In the genomic region with DNA sequence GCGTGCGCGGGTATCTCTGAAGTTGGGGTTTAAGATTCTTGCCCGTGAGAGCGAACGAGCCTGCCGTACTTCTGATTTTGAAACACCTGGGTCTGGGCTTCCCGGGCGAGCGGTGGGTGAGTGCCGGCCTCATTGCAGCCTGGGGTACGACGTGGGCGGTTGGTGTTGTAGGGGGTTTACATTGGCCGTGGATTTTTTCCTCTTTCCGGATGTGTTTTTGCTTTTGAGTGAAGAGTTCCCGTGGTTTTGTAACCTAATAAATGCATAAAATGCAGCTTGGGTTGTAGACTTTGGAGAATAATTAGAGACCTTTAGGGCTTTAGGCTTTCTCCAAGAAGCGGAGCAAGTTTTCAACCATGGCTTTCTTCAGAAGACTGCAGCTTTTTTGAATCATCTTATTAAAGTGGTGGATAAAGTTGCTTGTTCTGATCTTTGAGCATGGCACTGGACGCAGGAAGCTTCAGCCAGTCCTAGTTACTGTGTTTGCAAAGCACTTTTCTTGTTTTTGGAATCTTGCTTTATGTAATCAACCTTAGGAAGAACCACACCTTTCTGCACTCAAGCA, we compare ENCODE assay signal across 8 cellular contexts. TPM values are rescaled to one million over a fixed set of nuclear protein-coding genes. Genes with fewer than 3 reads are reported as not detected.
A peak's percentile ranks its signal among the peaks of the same experiment; 100 is the strongest.
DNase-seq lines count a peak whose midpoint lies in the region; ATAC-seq and TF ChIP-seq lines count a peak whose summit lies in the region.

No MANE protein-coding gene starts in this region.

- peaks cover 40% of the 10 kb centered on the region for H3K4me1 Mint-ChIP-seq in activated CD4-positive, alpha-beta T cell treated with anti-CD3 and anti-CD28 coated beads, Interleukin-2, amount 10 ng/mL, durations not matched to agents 24 days and 14 days
- peaks cover 6% of the 10 kb centered on the region for H3K4me1 Mint-ChIP-seq in WTC11
- H3K4me1 Mint-ChIP-seq in stimulated activated naive B cell treated with anti-CD40 and anti-IgM and Interleukin-4, amounts not matched to agents 10 μg/mL and 1 μg/mL and 100 μg/mL, for 72 hours, result peaks cover 37% of the 10 kb centered on the region in 2 donors

- DNase-seq in activated CD4-positive, alpha-beta T cell treated with anti-CD3 and anti-CD28 coated beads, Interleukin-2, amount 10 ng/mL, durations not matched to agents 24 days and 14 days, result no peak
- DNase-seq in activated CD4-positive, alpha-beta T cell treated with anti-CD3 and anti-CD28 coated beads for 48 hours, result no peak
- no peak for DNase-seq in WTC11 (ENCODE audit: low spot score)
- no peak for DNase-seq in stimulated activated naive B cell treated with anti-CD40 and anti-IgM and Interleukin-4, amounts not matched to agents 10 μg/mL and 1 μg/mL and 100 μg/mL, for 72 hours
- DNase-seq in DMS153 (lab: John Stamatoyannopoulos, UW), result no peak

- no peak for TF ChIP-seq CTCF in WTC11 (IDR thresholded peaks at IDR 0.05)

- H3K9me3 Mint-ChIP-seq in activated CD4-positive, alpha-beta T cell treated with anti-CD3 and anti-CD28 coated beads, Interleukin-2, amount 10 ng/mL, durations not matched to agents 24 days and 14 days, result no peaks in the 10 kb centered on the region
- H3K9me3 Mint-ChIP-seq in WTC11, result peaks cover 6% of the 10 kb centered on the region
- H3K9me3 Mint-ChIP-seq in stimulated activated naive B cell treated with anti-CD40 and anti-IgM and Interleukin-4, amounts not matched to agents 10 μg/mL and 1 μg/mL and 100 μg/mL, for 72 hours, result no peaks in the 10 kb centered on the region

- CTCF ChIA-PET in WTC11 (lab: Charles Lee), result interaction anchor here (0.6 to 1.5 kb wide), 5 partner anchors 22 to 118 kb away, joined by 3 to 5 read pairs (median 4); no protein-coding TSS in a partner anchor

- intact Hi-C loops in activated CD4-positive, alpha-beta T cell treated with anti-CD3 and anti-CD28 coated beads, Interleukin-2, amount 10 ng/mL, durations not matched to agents 24 days and 14 days (cut with micrococcal nuclease), result loop anchor here (1.0 to 5.0 kb wide), 8 partner anchors 42 to 484 kb away; partner anchors contain the start of genes CDYL and RPP40

- H3K4me3 ChIP-seq in iPS-11a (ENCODE audit: low read depth, low read length), result peak overlapping the region; percentile 87

- H3K36me3 Mint-ChIP-seq in activated CD4-positive, alpha-beta T cell treated with anti-CD3 and anti-CD28 coated beads, Interleukin-2, amount 10 ng/mL, durations not matched to agents 24 days and 14 days (ENCODE audit: low read depth), result peaks cover 21% of the 10 kb centered on the region
- H3K36me3 Mint-ChIP-seq in WTC11, result peaks cover 11% of the 10 kb centered on the region
- peaks cover 18 to 34% of the 10 kb centered on the region in 2 donors for H3K36me3 Mint-ChIP-seq in stimulated activated naive B cell treated with anti-CD40 and anti-IgM and Interleukin-4, amounts not matched to agents 10 μg/mL and 1 μg/mL and 100 μg/mL, for 72 hours

- no peaks in the 10 kb centered on the region for H3K27me3 Mint-ChIP-seq in activated CD4-positive, alpha-beta T cell treated with anti-CD3 and anti-CD28 coated beads, Interleukin-2, amount 10 ng/mL, durations not matched to agents 24 days and 14 days
- H3K27me3 Mint-ChIP-seq in WTC11 (ENCODE audit: low read depth), result no peaks in the 10 kb centered on the region
- no peaks in the 10 kb centered on the region for H3K27me3 Mint-ChIP-seq in stimulated activated naive B cell treated with anti-CD40 and anti-IgM and Interleukin-4, amounts not matched to agents 10 μg/mL and 1 μg/mL and 100 μg/mL, for 72 hours

- H3K4me3 Mint-ChIP-seq in activated CD4-positive, alpha-beta T cell treated with anti-CD3 and anti-CD28 coated beads, Interleukin-2, amount 10 ng/mL, durations not matched to agents 24 days and 14 days, result peak overlapping the region; percentile 89
- peak overlapping the region; percentile 88 for H3K4me3 Mint-ChIP-seq in WTC11
- peak overlapping the region; percentile 92 to 97 for H3K4me3 Mint-ChIP-seq in stimulated activated naive B cell treated with anti-CD40 and anti-IgM and Interleukin-4, amounts not matched to agents 10 μg/mL and 1 μg/mL and 100 μg/mL, for 72 hours

- POLR2A ChIA-PET in WTC11 (lab: Charles Lee), result no interaction called here

- no peak for ATAC-seq in WTC11
- ATAC-seq in stimulated activated naive B cell treated with anti-CD40 and anti-IgM and Interleukin-4, amounts not matched to agents 10 μg/mL and 1 μg/mL and 100 μg/mL, for 72 hours (replicated peaks), result no peak
- ATAC-seq in GM19324 (IDR thresholded peaks at IDR 0.05; ENCODE audit: low FRiP score, unreplicated experiment), result no peak
- no peak for ATAC-seq in HG03354 (IDR thresholded peaks at IDR 0.05; ENCODE audit: poor library complexity, severe bottlenecking, unreplicated experiment)

- H3K27ac Mint-ChIP-seq in activated CD4-positive, alpha-beta T cell treated with anti-CD3 and anti-CD28 coated beads, Interleukin-2, amount 10 ng/mL, durations not matched to agents 24 days and 14 days, result peak overlapping the region; percentile 100
- peak overlapping the region; percentile 98 for H3K27ac Mint-ChIP-seq in WTC11
- peak overlapping the region; percentile 100 for H3K27ac Mint-ChIP-seq in stimulated activated naive B cell treated with anti-CD40 and anti-IgM and Interleukin-4, amounts not matched to agents 10 μg/mL and 1 μg/mL and 100 μg/mL, for 72 hours

TF ChIP-seq in WTC11, 78 proteins besides CTCF, POLR2A, EP300 and RAD21:
- TF ChIP-seq, protein P1, sequence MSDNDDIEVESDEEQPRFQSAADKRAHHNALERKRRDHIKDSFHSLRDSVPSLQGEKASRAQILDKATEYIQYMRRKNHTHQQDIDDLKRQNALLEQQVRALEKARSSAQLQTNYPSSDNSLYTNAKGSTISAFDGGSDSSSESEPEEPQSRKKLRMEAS (CRISPR knock-in tag; IDR thresholded peaks at IDR 0.05), result peak; percentile 37; the same call in 1 of the 2 replicates
- TF ChIP-seq NFATC4 (CRISPR knock-in tag; IDR thresholded peaks at IDR 0.05), result no peak

RNA-seq across cellular contexts. Expression of gene FARS2, which starts 0.3 kb away (rescaled TPM):
- 21.5 and 24.7 TPM in 2 replicates for total RNA-seq in activated CD4-positive, alpha-beta T cell treated with anti-CD3 and anti-CD28 coated beads, Interleukin-2, amount 10 ng/mL, durations not matched to agents 24 days and 14 days
- total RNA-seq in WTC11 (2021), result 10.7 to 15.0 TPM (median 11.3 TPM) in 3 replicates

RNA-seq across cellular contexts. Expression of gene LYRM4, which starts 0.9 kb away (rescaled TPM):
- total RNA-seq in activated CD4-positive, alpha-beta T cell treated with anti-CD3 and anti-CD28 coated beads, Interleukin-2, amount 10 ng/mL, durations not matched to agents 24 days and 14 days, result 49.4 and 50.3 TPM in 2 replicates
- total RNA-seq in WTC11 (2021), result 47.3 to 49.7 TPM (median 48.3 TPM) in 3 replicates
